Comparison of ENCODE assay signal across 8 cellular contexts in genomic region chr20:49595811-49596545, GRCh38. TPM values are rescaled to one million over a fixed set of nuclear protein-coding genes. Genes with fewer than 3 reads are reported as not detected.
DNase-seq lines count a peak whose midpoint lies in the region; TF ChIP-seq lines count a peak whose summit lies in the region.

No MANE protein-coding gene starts in this region.

- no peak for TF ChIP-seq EP300 in esophagus muscularis mucosa (IDR thresholded peaks at IDR 0.05)

- no peaks in the 10 kb centered on the region for H3K27me3 ChIP-seq in esophagus muscularis mucosa

- peak; percentile 57 for DNase-seq in GM03348 (ENCODE audit: low spot score)
- DNase-seq in activated CD4-positive, CD25-positive, alpha-beta regulatory T cell treated with anti-CD3 and anti-CD28 coated beads, Interleukin-2, amount 50 U/mL, for 16 hours (ENCODE audit: low read depth, low spot score): peak; percentile 27
- no peak for DNase-seq in esophagus muscularis mucosa (ENCODE audit: extremely low spot score)
- peak; percentile 50 for DNase-seq in stimulated activated CD4-positive, alpha-beta T cell treated with anti-CD3 and anti-CD28 coated beads, Interleukin-4, amount 100 ng/mL, for 1 hour
- no peak for DNase-seq in foreskin melanocyte
- DNase-seq in NCI-H446 treated with DMSO at 0.1 percent for 48 hours (lab: John Stamatoyannopoulos, UW): no peak
- no peak for DNase-seq in NCI-H526 (lab: John Stamatoyannopoulos, UW)
- no peak for DNase-seq in mesenteric fat pad (ENCODE audit: low spot score)

- no peak for TF ChIP-seq CTCF in esophagus muscularis mucosa (IDR thresholded peaks at IDR 0.05)

- H3K36me3 ChIP-seq in esophagus muscularis mucosa: no peaks in the 10 kb centered on the region

- peaks cover 27 to 38% (median 30%) of the 10 kb centered on the region in 4 donors for H3K4me1 ChIP-seq in esophagus muscularis mucosa

- intact Hi-C loops in esophagus muscularis mucosa (cut with DNase I): no loop called here

- WGBS in esophagus muscularis mucosa: 67% methylated on average over 8 of the region's 15 CpGs

- peak overlapping the region; percentile 60 to 75 (median 69) for H3K27ac ChIP-seq in esophagus muscularis mucosa (replicated peaks in 1 of 4)

- no peak overlapping the region for H3K4me3 ChIP-seq in esophagus muscularis mucosa

- no peaks in the 10 kb centered on the region for H3K9me3 ChIP-seq in esophagus muscularis mucosa

- no peak for TF ChIP-seq POLR2A in esophagus muscularis mucosa (IDR thresholded peaks at IDR 0.05; ENCODE audit: low read depth)

RNA-seq across cellular contexts. Expression of gene PTGIS, which starts 28.0 kb away (rescaled TPM):
- total RNA-seq in esophagus muscularis mucosa (100 to 1,000 TPM; 107 to 217 (median 130) TPM), mesenteric fat pad (124 TPM)

Comparison
In these comparisons a context has a peak if more than half of its experiments do, and no peak if none do; other contexts are left out.
1. DNase-seq: peak in GM03348 (single experiment), activated CD4-positive, CD25-positive, alpha-beta regulatory T cell treated with anti-CD3 and anti-CD28 coated beads, Interleukin-2, amount 50 U/mL, for 16 hours (single experiment) and stimulated activated CD4-positive, alpha-beta T cell treated with anti-CD3 and anti-CD28 coated beads, Interleukin-4, amount 100 ng/mL, for 1 hour (single experiment); none in esophagus muscularis mucosa (single experiment), foreskin melanocyte (single experiment), NCI-H446 treated with DMSO at 0.1 percent for 48 hours (single experiment), NCI-H526 (0 of 2) and mesenteric fat pad (single experiment).